ENCODE assay signal across 9 cellular contexts in the genomic region with DNA sequence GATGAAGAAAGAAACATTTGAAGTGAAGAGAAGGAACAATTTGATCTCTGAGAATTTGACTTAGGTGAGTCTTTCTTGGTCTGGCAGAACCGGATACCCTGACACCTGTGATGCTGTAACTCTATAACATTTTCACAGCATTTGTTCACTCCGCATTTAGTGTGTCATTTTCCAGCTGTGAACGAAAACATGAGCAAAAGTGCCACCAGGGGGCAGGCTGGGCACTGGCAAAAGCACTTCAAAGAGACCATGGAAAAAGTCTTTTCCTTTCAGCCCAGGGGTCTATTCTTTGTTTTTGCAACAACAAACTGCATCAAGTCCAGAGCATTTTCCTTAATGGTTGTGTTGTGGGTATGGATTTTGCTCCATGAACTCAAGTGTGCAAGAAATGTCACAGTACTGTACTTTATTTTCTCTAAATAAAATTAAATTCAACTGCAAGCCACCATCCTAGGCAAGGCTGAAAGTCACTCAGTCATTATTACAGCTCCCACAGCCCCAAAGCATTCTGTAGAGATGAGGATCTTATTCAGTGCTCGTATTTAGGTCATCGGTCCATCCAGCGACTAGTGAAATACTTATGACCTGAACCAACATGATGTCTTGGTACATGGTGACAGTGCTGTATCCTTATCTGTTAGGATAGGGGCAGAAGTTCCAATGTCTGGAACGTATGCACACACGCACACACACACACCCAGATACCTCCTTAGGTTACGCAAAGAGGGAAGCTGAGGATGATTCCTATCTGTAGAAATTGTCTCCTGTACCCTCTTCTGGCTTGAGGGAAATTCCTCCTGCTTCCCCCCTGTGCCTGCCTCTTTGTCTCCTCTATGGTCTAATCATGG.
A peak's percentile ranks its signal among the peaks of the same experiment; 100 is the strongest.
DNase-seq lines count a peak whose midpoint lies in the region; ATAC-seq, FAIRE-seq and TF ChIP-seq lines count a peak whose summit lies in the region.
"Had no signal": no experiment of that assay in that cellular context is flagged by ENCODE, and none has a peak within 500 bp of the region (broad histone marks: within the 10 kb centered on the region; RNA-seq: fewer than 3 reads in every experiment).

No MANE protein-coding gene starts in this region.

- H3K4me2 ChIP-seq in Loucy (ENCODE audit: low read depth, low read length, poor library complexity, severe bottlenecking) (no peak overlapping the region), astrocyte (ENCODE audit: low read length) (no peak overlapping the region)

- H3K27ac ChIP-seq in 22Rv1 (no peak overlapping the region), astrocyte (ENCODE audit: low read depth, low read length) (no peak overlapping the region), spleen (no peak overlapping the region)

- FAIRE-seq in astrocyte (lab: Jason Lieb, UNC) = peak; percentile 43

- H3K27me3 ChIP-seq in Loucy (ENCODE audit: insufficient read depth, low read length, poor library complexity, severe bottlenecking) (no peaks in the 10 kb centered on the region), astrocyte (ENCODE audit: insufficient read depth, low read length) (no peaks in the 10 kb centered on the region), spleen (replicated peaks in 1 of 7) (no peaks in the 10 kb centered on the region)

- H3K4me3 Mint-ChIP-seq in astrocyte (ENCODE audit: unreplicated experiment) = no peak overlapping the region
- H3K4me3 Mint-ChIP-seq: stimulated activated naive CD8-positive, alpha-beta T cell treated with anti-CD3 and anti-CD28 coated beads, Interleukin-15, Interleukin-2, amounts not matched to agents 100 ng/mL and 50 ng/mL, for 24 hours had no signal

- H3K36me3 ChIP-seq in Loucy (ENCODE audit: insufficient read depth, low read length) (no peaks in the 10 kb centered on the region), astrocyte (ENCODE audit: insufficient read depth, low read length) (no peaks in the 10 kb centered on the region), spleen (no peaks in the 10 kb centered on the region)

- in situ Hi-C loops in GM13976 (cut with MboI; ENCODE audit: low sequenced_read_pairs, unreplicated experiment) = no loop called here

- WGBS in spleen, 5 donors = 54 to 69% (median 60%) methylated on average over 9 of the region's 9 CpGs

- no peaks in the 10 kb centered on the region for H3K9me2 ChIP-seq in Loucy (replicated peaks; ENCODE audit: low read depth, low read length)

- H3K4me1 Mint-ChIP-seq in astrocyte (ENCODE audit: low read depth, unreplicated experiment) = peaks cover 15% of the 10 kb centered on the region

- no peak for ATAC-seq in HG03095 (IDR thresholded peaks at IDR 0.05; ENCODE audit: unreplicated experiment)

- no peak for TF ChIP-seq POLR2A in spleen (IDR thresholded peaks at IDR 0.05)

- H3K27me3 Mint-ChIP-seq in astrocyte (ENCODE audit: low read depth, unreplicated experiment) = no peaks in the 10 kb centered on the region
- H3K27me3 Mint-ChIP-seq: stimulated activated naive CD8-positive, alpha-beta T cell treated with anti-CD3 and anti-CD28 coated beads, Interleukin-15, Interleukin-2, amounts not matched to agents 100 ng/mL and 50 ng/mL, for 24 hours had no signal

- H3K4me3 ChIP-seq in Loucy (ENCODE audit: low read length, poor library complexity, severe bottlenecking) = no peak overlapping the region
- H3K4me3 ChIP-seq in astrocyte (ENCODE audit: insufficient read depth, low read depth, low read length) = no peak overlapping the region
- H3K4me3 ChIP-seq in spleen = no peak overlapping the region

- H3K9ac ChIP-seq in Loucy (ENCODE audit: low read depth, low read length, poor library complexity, severe bottlenecking) (no peak overlapping the region), astrocyte (ENCODE audit: low read length) (no peak overlapping the region)

- intact Hi-C loops in spleen (cut with DNase I; ENCODE audit: low total_unique reads) = loop anchor here (5.0 kb wide), 1 partner anchor 363 kb away; no protein-coding TSS in a partner anchor

- H2AFZ ChIP-seq in Loucy (ENCODE audit: low read length) (no peak overlapping the region; the same call in 1 of the 2 replicates), astrocyte (ENCODE audit: low read depth, low read length) (no peak overlapping the region)

- H3K4me1 ChIP-seq in Loucy (ENCODE audit: insufficient read depth, low read length, poor library complexity, severe bottlenecking) = no peaks in the 10 kb centered on the region
- H3K4me1 ChIP-seq in astrocyte (ENCODE audit: insufficient read depth, low read length) = peaks cover 12% of the 10 kb centered on the region
- H3K4me1 ChIP-seq in spleen = peaks cover 0 to 7% (median 1%) of the 10 kb centered on the region in 6 donors

- H3K9me3 Mint-ChIP-seq in astrocyte (ENCODE audit: unreplicated experiment) = no peaks in the 10 kb centered on the region
- H3K9me3 Mint-ChIP-seq: stimulated activated naive CD8-positive, alpha-beta T cell treated with anti-CD3 and anti-CD28 coated beads, Interleukin-15, Interleukin-2, amounts not matched to agents 100 ng/mL and 50 ng/mL, for 24 hours had no signal

- TF ChIP-seq CTCF in 22Rv1 (IDR thresholded peaks at IDR 0.05) = peak; percentile 93
- peak; percentile 61 for TF ChIP-seq CTCF in GM13976 (IDR thresholded peaks at IDR 0.05; ENCODE audit: borderline replicate concordance, control extremely low read depth, extremely low read depth, insufficient read depth, missing control alignments)
- peak; percentile 92 for TF ChIP-seq CTCF in Loucy (conservative IDR thresholded peaks at IDR 0.05; ENCODE audit: low read length)
- TF ChIP-seq CTCF in astrocyte (IDR thresholded peaks at IDR 0.05; ENCODE audit: insufficient read depth, low read depth, low read length) = peak; percentile 95
- peak; percentile 13 to 81 (median 66) for TF ChIP-seq CTCF in spleen (IDR thresholded peaks at IDR 0.05 in 8 of 11, conservative IDR thresholded peaks at IDR 0.05 in 3 of 11)

- H4K20me1 ChIP-seq in Loucy (ENCODE audit: insufficient read depth, low read length, poor library complexity, severe bottlenecking) (no peaks in the 10 kb centered on the region), astrocyte (ENCODE audit: insufficient read depth, low read length) (no peaks in the 10 kb centered on the region)

- H3K36me3 Mint-ChIP-seq in astrocyte (ENCODE audit: low read depth, unreplicated experiment) = no peaks in the 10 kb centered on the region

- H3K9me3 ChIP-seq in Loucy (ENCODE audit: insufficient read depth, low read depth, low read length) = no peaks in the 10 kb centered on the region
- H3K9me3 ChIP-seq in astrocyte (ENCODE audit: insufficient read depth, low read depth, low read length) = no peaks in the 10 kb centered on the region
- no peaks in the 10 kb centered on the region for H3K9me3 ChIP-seq in spleen

- peak; percentile 37 for DNase-seq in GM13976 (ENCODE audit: low spot score)
- DNase-seq in T-helper 2 cell = peak; percentile 15 to 62 (median 52)
- DNase-seq in astrocyte (ENCODE audit: low read depth) = peak; percentile 33
- peak; percentile 28 for DNase-seq in iPS DF 4.7 (ENCODE audit: extremely low read depth, low spot score)
- DNase-seq in spleen = peak; percentile 83

- H3F3A ChIP-seq in Loucy (ENCODE audit: low read depth) = no peaks in the 10 kb centered on the region

- H3K79me2 ChIP-seq in Loucy (ENCODE audit: insufficient read depth, low read length) (no peaks in the 10 kb centered on the region), astrocyte (ENCODE audit: insufficient read depth, low read length) (no peaks in the 10 kb centered on the region)

- peak overlapping the region; percentile 86 for H3K27ac Mint-ChIP-seq in astrocyte (ENCODE audit: unreplicated experiment)
- H3K27ac Mint-ChIP-seq: stimulated activated naive CD8-positive, alpha-beta T cell treated with anti-CD3 and anti-CD28 coated beads, Interleukin-15, Interleukin-2, amounts not matched to agents 100 ng/mL and 50 ng/mL, for 24 hours had no signal

Comparison
In these comparisons a context has a peak if more than half of its experiments do, and no peak if none do; other contexts are left out.
1. DNase-seq: peak in every context shown above with its lines; median percentile 83 in spleen; 52 in T-helper 2 cell; 37 in GM13976; 33 in astrocyte; 28 in iPS DF 4.7.